In the genomic region with DNA sequence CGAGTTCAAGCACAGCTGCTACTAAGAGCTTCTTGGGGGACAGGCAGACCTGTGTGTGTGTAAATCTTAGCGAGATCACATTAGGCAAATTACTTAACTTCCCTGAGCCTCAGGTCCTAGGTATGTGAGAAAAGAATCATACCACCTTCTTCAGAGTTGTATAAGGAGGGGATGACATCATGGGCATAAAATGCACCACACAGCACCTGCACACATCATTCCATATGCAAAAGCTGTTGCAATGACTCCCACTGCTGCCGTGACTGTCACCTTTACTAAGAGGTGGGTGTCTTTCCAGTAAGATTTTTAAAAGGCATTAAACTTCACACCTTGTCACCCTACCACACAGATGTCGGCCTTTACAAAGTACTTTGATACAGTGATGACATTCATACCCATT, we compare ENCODE assay signal across 8 cellular contexts.
DNase-seq lines count a peak whose midpoint lies in the region; ATAC-seq and TF ChIP-seq lines count a peak whose summit lies in the region.

No MANE protein-coding gene starts in this region.

- intact Hi-C loops in OCI-LY7 (cut with micrococcal nuclease; ENCODE audit: unreplicated experiment) (no loop called here), colonic mucosa (cut with DNase I) (no loop called here)

- H3K4me3 ChIP-seq in OCI-LY7 (ENCODE audit: low read depth, low read length, poor library complexity, severe bottlenecking): no peak overlapping the region
- H3K4me3 ChIP-seq in rectal smooth muscle tissue (ENCODE audit: low read length): peak overlapping the region; percentile 16
- no peak overlapping the region for H3K4me3 ChIP-seq in colonic mucosa

- no peaks in the 10 kb centered on the region for H3K27me3 ChIP-seq in rectal smooth muscle tissue (ENCODE audit: control insufficient read depth, insufficient read depth, low read length)
- H3K27me3 ChIP-seq in colonic mucosa: no peaks in the 10 kb centered on the region

- CTCF ChIA-PET in OCI-LY7 (lab: Charles Lee; ENCODE audit: unreplicated experiment): interaction anchor here (0.5 kb wide), 1 partner anchor 8 kb away, joined by 4 read pairs; no protein-coding TSS in a partner anchor

- ATAC-seq in GM21717 (IDR thresholded peaks at IDR 0.05; ENCODE audit: unreplicated experiment): peak; percentile 2
- ATAC-seq in HG03442 (IDR thresholded peaks at IDR 0.05; ENCODE audit: unreplicated experiment): no peak

- H3K4me1 ChIP-seq in OCI-LY7 (ENCODE audit: insufficient read depth, low read length, poor library complexity, severe bottlenecking): peaks cover 8% of the 10 kb centered on the region
- H3K4me1 ChIP-seq in rectal smooth muscle tissue (ENCODE audit: control insufficient read depth, insufficient read depth, low read length): no peaks in the 10 kb centered on the region
- no peaks in the 10 kb centered on the region for H3K4me1 ChIP-seq in colonic mucosa

- peak overlapping the region; percentile 60; the same call in 1 of the 2 replicates for H2AFZ ChIP-seq in OCI-LY7 (ENCODE audit: low read length)

- H3K79me2 ChIP-seq in OCI-LY7 (ENCODE audit: insufficient read depth, low read depth, low read length): no peaks in the 10 kb centered on the region

- no peaks in the 10 kb centered on the region for H4K20me1 ChIP-seq in OCI-LY7 (ENCODE audit: insufficient read depth, low read length)

- H3K9me2 ChIP-seq in OCI-LY7 (ENCODE audit: insufficient read depth, low read length): no peaks in the 10 kb centered on the region

- H3K9ac ChIP-seq in rectal smooth muscle tissue (ENCODE audit: low read length): no peak overlapping the region
- H3K9ac ChIP-seq in colonic mucosa (ENCODE audit: low read depth in 2 of 2, low read length in 2 of 2): no peak overlapping the region

- H3K9me3 ChIP-seq in OCI-LY7 (ENCODE audit: low read length) (no peaks in the 10 kb centered on the region), colonic mucosa (no peaks in the 10 kb centered on the region)

- H3K36me3 ChIP-seq in OCI-LY7 (ENCODE audit: insufficient read depth, low read length) (no peaks in the 10 kb centered on the region), rectal smooth muscle tissue (ENCODE audit: control insufficient read depth, insufficient read depth, low read length) (no peaks in the 10 kb centered on the region), colonic mucosa (no peaks in the 10 kb centered on the region)

- H3K4me2 ChIP-seq in OCI-LY7 (ENCODE audit: low read length): no peak overlapping the region

- DNase-seq in OCI-LY7 (ENCODE audit: low spot score): no peak
- DNase-seq in glomerular visceral epithelial cell (ENCODE audit: extremely low spot score): peak; percentile 72
- no peak for DNase-seq in colonic mucosa
- DNase-seq in NCI-H1105 (lab: John Stamatoyannopoulos, UW): no peak
- DNase-seq in GM20000 (ENCODE audit: low spot score): no peak

- POLR2A ChIA-PET in OCI-LY7 (lab: Charles Lee): no interaction called here

- no peak overlapping the region for H3K27ac ChIP-seq in OCI-LY7 (ENCODE audit: low read depth, low read length, poor library complexity, severe bottlenecking)
- H3K27ac ChIP-seq in rectal smooth muscle tissue (ENCODE audit: low read depth, low read length): peak overlapping the region; percentile 14
- no peak overlapping the region for H3K27ac ChIP-seq in colonic mucosa

- TF ChIP-seq CTCF in OCI-LY7 (conservative IDR thresholded peaks at IDR 0.05; ENCODE audit: low read length): no peak
- TF ChIP-seq CTCF in colonic mucosa (IDR thresholded peaks at IDR 0.05): no peak
- no peak for TF ChIP-seq CTCF in GM20000 (IDR thresholded peaks at IDR 0.05; ENCODE audit: extremely low read depth, missing control alignments)

- BruUV-seq in OCI-LY7 (replicated peaks; lab: Mats Ljungman, UMichigan): no TSS peak
